25 cellular contexts compared by ENCODE assay signal in genomic region chr2:52765735-52766134, GRCh38.
"Had no signal": no experiment of that assay in that cellular context is flagged by ENCODE, and none has a peak within 500 bp of the region (broad histone marks: within the 10 kb centered on the region; RNA-seq: fewer than 3 reads in every experiment).

No MANE protein-coding gene starts in this region.

- H3K27me3 Mint-ChIP-seq: dendritic cell treated with granulocyte-macrophage colony-stimulating factor and Interleukin-4, amounts not matched to agents 40 ng/mL and 50 ng/mL, for 4 days; effector memory CD8-positive, alpha-beta T cell had no signal

- ATAC-seq: effector memory CD8-positive, alpha-beta T cell; esophagus mucosa; foreskin keratinocyte; gastrocnemius medialis; gastroesophageal sphincter; heart left ventricle; heart right ventricle had no signal

- H3K27ac Mint-ChIP-seq: dendritic cell treated with granulocyte-macrophage colony-stimulating factor and Interleukin-4, amounts not matched to agents 40 ng/mL and 50 ng/mL, for 4 days; effector memory CD8-positive, alpha-beta T cell; endodermal cell had no signal

- H3K9me3 Mint-ChIP-seq: endodermal cell had no signal

- H3K27ac ChIP-seq: colonic mucosa, coronary artery, dorsolateral prefrontal cortex, epithelial cell of prostate, esophagus muscularis mucosa, esophagus squamous epithelium, foreskin keratinocyte, gastrocnemius medialis, gastroesophageal sphincter, heart left ventricle, heart right ventricle had no signal

- H3K4me1 Mint-ChIP-seq: endodermal cell had no signal

- H3K4me3 Mint-ChIP-seq: dendritic cell treated with granulocyte-macrophage colony-stimulating factor and Interleukin-4, amounts not matched to agents 40 ng/mL and 50 ng/mL, for 4 days; effector memory CD8-positive, alpha-beta T cell; endodermal cell had no signal

- H3K36me3 ChIP-seq: colonic mucosa, esophagus muscularis mucosa, esophagus squamous epithelium, gastrocnemius medialis, gastroesophageal sphincter, heart left ventricle, heart right ventricle had no signal

- H3K4me3 ChIP-seq: colonic mucosa, coronary artery, dorsolateral prefrontal cortex, esophagus muscularis mucosa, esophagus squamous epithelium, gastrocnemius medialis, gastroesophageal sphincter, heart left ventricle, heart right ventricle had no signal

- H3K4me1 ChIP-seq: colonic mucosa, esophagus muscularis mucosa, esophagus squamous epithelium, foreskin keratinocyte, gastrocnemius medialis, gastroesophageal sphincter, heart left ventricle, heart right ventricle had no signal

- H3K27me3 ChIP-seq: colonic mucosa, dorsolateral prefrontal cortex, esophagus muscularis mucosa, esophagus squamous epithelium, foreskin keratinocyte, gastrocnemius medialis, gastroesophageal sphincter, heart left ventricle, heart right ventricle had no signal

- H3K9me3 ChIP-seq: colonic mucosa, esophagus squamous epithelium, gastrocnemius medialis had no signal

- DNase-seq: colonic mucosa; cortex of kidney; dermis blood vessel endothelial cell; dorsolateral prefrontal cortex; effector CD4-positive, alpha-beta T cell; effector CD8-positive, alpha-beta T cell; effector memory CD4-positive, alpha-beta T cell; effector memory CD8-positive, alpha-beta T cell; endodermal cell; erythroblast; esophagus squamous epithelium; foreskin fibroblast; foreskin keratinocyte; foreskin melanocyte; gastrocnemius medialis; glutamatergic neuron; head of caudate nucleus; heart left ventricle; heart right ventricle had no signal
